In genomic region chr10:16777473-16778370, GRCh38 we compare ENCODE assay signal across 8 cellular contexts. TPM values are rescaled to one million over a fixed set of nuclear protein-coding genes. Genes with fewer than 3 reads are reported as not detected.
DNase-seq lines count a peak whose midpoint lies in the region; ATAC-seq and TF ChIP-seq lines count a peak whose summit lies in the region.

No MANE protein-coding gene starts in this region.

- H3K36me3 ChIP-seq in A673 (ENCODE audit: insufficient read depth, low read length, poor library complexity, severe bottlenecking) (no peaks in the 10 kb centered on the region), body of pancreas (replicated peaks in 1 of 2; ENCODE audit: insufficient read depth in 1 of 2, low read depth in 2 of 2) (no peaks in the 10 kb centered on the region)

- TF ChIP-seq CTCF in A673 (conservative IDR thresholded peaks at IDR 0.05; ENCODE audit: low read depth, low read length) (peak; percentile 81), body of pancreas (IDR thresholded peaks at IDR 0.05) (peak in 6 of 7 experiments; percentile 71 to 78 (median 73))

- intact Hi-C loops in A673 (cut with micrococcal nuclease; ENCODE audit: unreplicated experiment) = loop anchor here (5.0 to 10.0 kb wide), 2 partner anchors 660 to 873 kb away; no protein-coding TSS in a partner anchor
- intact Hi-C loops in body of pancreas (cut with DNase I) = no loop called here

- DNase-seq in A673 (ENCODE audit: low spot score) (peak; percentile 65), GM03348 (ENCODE audit: low spot score) (peak; percentile 66), NCI-H748 (lab: John Stamatoyannopoulos, UW; ENCODE audit: unreplicated experiment) (peak; percentile 69), body of pancreas (peak in 1 of 4 donors; percentile 15), iris pigment epithelial cell (ENCODE audit: low read depth) (peak; percentile 60), superior temporal gyrus (ENCODE audit: extremely low spot score) (peak; percentile 88)

- H3K27ac ChIP-seq in A673 (ENCODE audit: low read depth, low read length, poor library complexity, severe bottlenecking) (no peak overlapping the region), body of pancreas (peak overlapping the region in 1 of 4 donors; percentile 24)

- H3K4me3 ChIP-seq in A673 (ENCODE audit: low read depth, low read length, poor library complexity, severe bottlenecking) (no peak overlapping the region), body of pancreas (no peak overlapping the region)

- CTCF ChIA-PET in A673 (lab: Charles Lee) = interaction anchor here (0.6 to 0.7 kb wide), 2 partner anchors 13 to 91 kb away, joined by 3 read pairs; no protein-coding TSS in a partner anchor

- H3K4me1 ChIP-seq in A673 (ENCODE audit: insufficient read depth, low read length, poor library complexity, severe bottlenecking) = peaks cover 14% of the 10 kb centered on the region
- H3K4me1 ChIP-seq in body of pancreas = peaks cover 23% of the 10 kb centered on the region

- 39 to 44% methylated on average over 7 of the region's 7 CpGs for WGBS in body of pancreas, 2 donors

- ATAC-seq in HG03378 (IDR thresholded peaks at IDR 0.05; ENCODE audit: unreplicated experiment) = peak; percentile 58
- ATAC-seq in body of pancreas = peak; percentile 60
- ATAC-seq in HG03460 (IDR thresholded peaks at IDR 0.05; ENCODE audit: unreplicated experiment) = no peak

- POLR2A ChIA-PET in A673 (lab: Charles Lee; ENCODE audit: low non-redundant PET) = interaction anchor here (0.6 kb wide), 2 partner anchors 13 to 251 kb away, joined by 3 read pairs; no protein-coding TSS in a partner anchor

- no peak for TF ChIP-seq POLR2A in body of pancreas (IDR thresholded peaks at IDR 0.05)

- BruUV-seq in A673 (replicated peaks; lab: Mats Ljungman, UMichigan) = no TSS peak

- H3K27me3 ChIP-seq in A673 (replicated peaks; ENCODE audit: insufficient read depth, low read depth, low read length, poor library complexity) (no peaks in the 10 kb centered on the region), body of pancreas (no peaks in the 10 kb centered on the region)

- H3K9me3 ChIP-seq in A673 (ENCODE audit: low read depth, low read length, poor library complexity, severe bottlenecking) = no peaks in the 10 kb centered on the region
- no peaks in the 10 kb centered on the region for H3K9me3 ChIP-seq in body of pancreas

RNA-seq across cellular contexts. Expression of gene RSU1, which starts 39.5 kb away (rescaled TPM):
- total RNA-seq in A673 (2021) (62.8 and 64.0 TPM in 2 replicates), body of pancreas (10 to 100 TPM; 21.4 to 28.3 TPM)
